In genomic region chr7:91263359-91264082, GRCh38 we compare ENCODE assay signal across 8 cellular contexts. TPM values are rescaled to one million over a fixed set of nuclear protein-coding genes. Genes with fewer than 3 reads are reported as not detected.
A peak's percentile ranks its signal among the peaks of the same experiment; 100 is the strongest.
DNase-seq lines count a peak whose midpoint lies in the region; FAIRE-seq and TF ChIP-seq lines count a peak whose summit lies in the region.

No MANE protein-coding gene starts in this region.

- intact Hi-C loops in uterus (cut with DNase I; ENCODE audit: low total_unique reads) = no loop called here

- H3K36me3 ChIP-seq in uterus = no peaks in the 10 kb centered on the region

- peak overlapping the region; percentile 61 for H3K4me3 ChIP-seq in HFF-Myc (replicated peaks; ENCODE audit: low read depth, low read length)
- peak overlapping the region; percentile 49 to 62 for H3K4me3 ChIP-seq in uterus

- peak; percentile 12 for FAIRE-seq in endometrium (lab: Jason Lieb, UNC)

- no peak; the same call in 1 of the 2 replicates for TF ChIP-seq CTCF in C4-2B (conservative IDR thresholded peaks at IDR 0.05)
- no peak for TF ChIP-seq CTCF in HFF-Myc (IDR thresholded peaks at IDR 0.05; ENCODE audit: low read depth, low read length, missing control alignments)
- TF ChIP-seq CTCF in uterus (IDR thresholded peaks at IDR 0.05) = no peak

- H3K9me3 ChIP-seq in uterus = no peaks in the 10 kb centered on the region

- peaks cover 0 to 6% of the 10 kb centered on the region in 2 donors for H3K4me1 ChIP-seq in uterus

- H3K27ac ChIP-seq in C4-2B (peak overlapping the region; percentile 98), uterus (peak overlapping the region; percentile 90 to 93)

- no peak for TF ChIP-seq POLR2A in uterus (IDR thresholded peaks at IDR 0.05)

- H3K27me3 ChIP-seq in uterus = no peaks in the 10 kb centered on the region

- DNase-seq in HFF-Myc (ENCODE audit: extremely low read depth, low read depth) (no peak), RKO (ENCODE audit: low spot score) (peak; percentile 42), midbrain (lab: John Stamatoyannopoulos, UW) (peak; percentile 47), uterus (peak; percentile 19 to 27), GDM1 (lab: John Stamatoyannopoulos, UW) (no peak), foreskin melanocyte (no peak)

RNA-seq across cellular contexts. Expression of gene FZD1, which starts 0.7 kb away (rescaled TPM):
- 10 to 100 TPM in 2 of 4 donors, 1 to 10 TPM in 2; 5.0 to 39.3 (median 10.2) TPM for total RNA-seq in uterus

Comparison
In these comparisons a context has a peak if more than half of its experiments do, and no peak if none do; other contexts are left out.
1. DNase-seq: peak in RKO (single experiment), midbrain (single experiment) and uterus (2 of 2); none in HFF-Myc (single experiment), GDM1 (single experiment) and foreskin melanocyte (single experiment).